In genomic region chr17:59815965-59816364, GRCh38 we compare ENCODE assay signal across 16 cellular contexts.
DNase-seq lines count a peak whose midpoint lies in the region; ATAC-seq and TF ChIP-seq lines count a peak whose summit lies in the region.
"Had no signal": no experiment of that assay in that cellular context is flagged by ENCODE, and none has a peak within 500 bp of the region (broad histone marks: within the 10 kb centered on the region; RNA-seq: fewer than 3 reads in every experiment).

No MANE protein-coding gene starts in this region.

- H3K27me3 ChIP-seq in adipocyte (replicated peaks; ENCODE audit: control insufficient read depth, insufficient read depth, low read length) (no peaks in the 10 kb centered on the region), subcutaneous abdominal adipose tissue (ENCODE audit: control insufficient read depth in 5 of 5, insufficient read depth in 4 of 5, low read length in 5 of 5) (no peaks in the 10 kb centered on the region), tibial artery (no peaks in the 10 kb centered on the region)
- H3K27me3 ChIP-seq: testis had no signal

- H3K9me3 ChIP-seq in adipocyte (ENCODE audit: control insufficient read depth, low read length) (no peaks in the 10 kb centered on the region), subcutaneous abdominal adipose tissue (ENCODE audit: control insufficient read depth in 5 of 5, low read length in 5 of 5) (no peaks in the 10 kb centered on the region), tibial artery (no peaks in the 10 kb centered on the region)
- H3K9me3 ChIP-seq: Caco-2, SK-N-SH, testis had no signal

- H3K27ac ChIP-seq in subcutaneous abdominal adipose tissue (ENCODE audit: low read depth, low read length) (peak overlapping the region; percentile 83), tibial artery (no peak overlapping the region)
- H3K27ac ChIP-seq: testis had no signal

- H3K4me3 ChIP-seq in adipocyte (ENCODE audit: low read length), result peak overlapping the region; percentile 10
- H3K4me3 ChIP-seq in fibroblast of pulmonary artery (replicated peaks; ENCODE audit: low read depth, low read length), result no peak overlapping the region
- H3K4me3 ChIP-seq in subcutaneous abdominal adipose tissue (ENCODE audit: low read depth in 1 of 5, low read length in 5 of 5), result peak overlapping the region in 1 of 5 donors; percentile 9
- no peak overlapping the region for H3K4me3 ChIP-seq in tibial artery
- H3K4me3 ChIP-seq: testis had no signal

- no peaks in the 10 kb centered on the region for H3K9me3 Mint-ChIP-seq in activated T-cell treated with anti-CD3 and anti-CD28 coated beads, Interleukin-2, amount 50 U/mL, for 24 hours
- no peaks in the 10 kb centered on the region for H3K9me3 Mint-ChIP-seq in activated T-cell treated with anti-CD3 and anti-CD28 coated beads, Interleukin-2, amount 50 U/mL, for 4 hours
- H3K9me3 Mint-ChIP-seq: central memory CD8-positive, alpha-beta T cell had no signal

- intact Hi-C loops in tibial artery (cut with DNase I; ENCODE audit: low total_unique reads), result no loop called here

- H3K36me3 ChIP-seq in adipocyte (ENCODE audit: control insufficient read depth, insufficient read depth, low read length, severe bottlenecking) (peaks cover 24% of the 10 kb centered on the region), subcutaneous abdominal adipose tissue (ENCODE audit: control insufficient read depth in 5 of 5, insufficient read depth in 5 of 5, low read length in 5 of 5) (peaks cover 0 to 9% (median 6%) of the 10 kb centered on the region in 5 donors), tibial artery (peaks cover 0 to 17% (median 13%) of the 10 kb centered on the region in 3 donors)

- H3K27me3 Mint-ChIP-seq in activated T-cell treated with anti-CD3 and anti-CD28 coated beads, Interleukin-2, amount 50 U/mL, for 24 hours, result no peaks in the 10 kb centered on the region
- H3K27me3 Mint-ChIP-seq in activated T-cell treated with anti-CD3 and anti-CD28 coated beads, Interleukin-2, amount 50 U/mL, for 4 hours (ENCODE audit: low read depth), result no peaks in the 10 kb centered on the region
- H3K27me3 Mint-ChIP-seq: central memory CD8-positive, alpha-beta T cell had no signal

- H3K9ac ChIP-seq in adipocyte (ENCODE audit: low read length), result peak overlapping the region; percentile 83
- peak overlapping the region in 1 of 5 donors; percentile 78 for H3K9ac ChIP-seq in subcutaneous abdominal adipose tissue (ENCODE audit: low read length in 5 of 5)
- H3K9ac ChIP-seq: SK-N-SH had no signal

- no peak for ATAC-seq in activated T-cell treated with anti-CD3 and anti-CD28 coated beads, Interleukin-2, amount 50 U/mL, for 4 hours

- peaks cover 30% of the 10 kb centered on the region for H3K4me1 ChIP-seq in adipocyte (ENCODE audit: control insufficient read depth, insufficient read depth, low read length)
- peaks cover 0 to 11% (median 0%) of the 10 kb centered on the region in 5 donors for H3K4me1 ChIP-seq in subcutaneous abdominal adipose tissue (ENCODE audit: control insufficient read depth in 5 of 5, insufficient read depth in 5 of 5, low read length in 5 of 5)
- no peaks in the 10 kb centered on the region for H3K4me1 ChIP-seq in tibial artery
- H3K4me1 ChIP-seq: Caco-2, testis had no signal

- H3K36me3 Mint-ChIP-seq in activated T-cell treated with anti-CD3 and anti-CD28 coated beads, Interleukin-2, amount 50 U/mL, for 24 hours (ENCODE audit: low read depth), result peaks cover 71% of the 10 kb centered on the region
- H3K36me3 Mint-ChIP-seq in activated T-cell treated with anti-CD3 and anti-CD28 coated beads, Interleukin-2, amount 50 U/mL, for 4 hours (ENCODE audit: insufficient read depth), result peaks cover 37% of the 10 kb centered on the region

- DNase-seq in activated T-cell treated with anti-CD3 and anti-CD28 coated beads, Interleukin-2, amount 50 U/mL, for 24 hours, result no peak
- DNase-seq in activated T-cell treated with anti-CD3 and anti-CD28 coated beads, Interleukin-2, amount 50 U/mL, for 4 hours, result no peak
- peak; percentile 81 for DNase-seq in adipocyte (ENCODE audit: low read depth)
- peak; percentile 78 for DNase-seq in fibroblast of pulmonary artery (ENCODE audit: low read depth)
- no peak for DNase-seq in NCI-H1417 treated with DMSO at 0.1 percent for 48 hours (lab: John Stamatoyannopoulos, UW)
- no peak for DNase-seq in DMS153 (lab: John Stamatoyannopoulos, UW)
- DNase-seq in tibial artery, result no peak
- DNase-seq: activated naive CD4-positive, alpha-beta T cell treated with anti-CD3 and anti-CD28 coated beads, Interleukin-2, amount 50 U/mL, for 16 hours; Caco-2; GDM1; KG1; posterior cingulate gyrus; SK-N-SH; testis had no signal

- no peak overlapping the region for H3K4me3 Mint-ChIP-seq in activated T-cell treated with anti-CD3 and anti-CD28 coated beads, Interleukin-2, amount 50 U/mL, for 24 hours
- H3K4me3 Mint-ChIP-seq in activated T-cell treated with anti-CD3 and anti-CD28 coated beads, Interleukin-2, amount 50 U/mL, for 4 hours, result no peak overlapping the region
- H3K4me3 Mint-ChIP-seq: central memory CD8-positive, alpha-beta T cell had no signal

- peaks cover 29% of the 10 kb centered on the region for H3K4me1 Mint-ChIP-seq in activated T-cell treated with anti-CD3 and anti-CD28 coated beads, Interleukin-2, amount 50 U/mL, for 24 hours (ENCODE audit: low read depth)
- H3K4me1 Mint-ChIP-seq in activated T-cell treated with anti-CD3 and anti-CD28 coated beads, Interleukin-2, amount 50 U/mL, for 4 hours (ENCODE audit: low read depth), result peaks cover 9% of the 10 kb centered on the region

- TF ChIP-seq CTCF in fibroblast of pulmonary artery (IDR thresholded peaks at IDR 0.05; ENCODE audit: low read length, missing control alignments) (no peak), tibial artery (IDR thresholded peaks at IDR 0.05) (no peak)

- peak overlapping the region; percentile 4 for H3K27ac Mint-ChIP-seq in activated T-cell treated with anti-CD3 and anti-CD28 coated beads, Interleukin-2, amount 50 U/mL, for 24 hours

Comparison
In these comparisons a context has a peak if more than half of its experiments do, and no peak if none do; other contexts are left out.
1. DNase-seq: peak in adipocyte (single experiment) and fibroblast of pulmonary artery (single experiment); none in activated T-cell treated with anti-CD3 and anti-CD28 coated beads, Interleukin-2, amount 50 U/mL, for 24 hours (single experiment), activated T-cell treated with anti-CD3 and anti-CD28 coated beads, Interleukin-2, amount 50 U/mL, for 4 hours (single experiment), NCI-H1417 treated with DMSO at 0.1 percent for 48 hours (single experiment), DMS153 (single experiment) and tibial artery (0 of 2).